Comparison of ENCODE assay signal across 21 cellular contexts in the genomic region with DNA sequence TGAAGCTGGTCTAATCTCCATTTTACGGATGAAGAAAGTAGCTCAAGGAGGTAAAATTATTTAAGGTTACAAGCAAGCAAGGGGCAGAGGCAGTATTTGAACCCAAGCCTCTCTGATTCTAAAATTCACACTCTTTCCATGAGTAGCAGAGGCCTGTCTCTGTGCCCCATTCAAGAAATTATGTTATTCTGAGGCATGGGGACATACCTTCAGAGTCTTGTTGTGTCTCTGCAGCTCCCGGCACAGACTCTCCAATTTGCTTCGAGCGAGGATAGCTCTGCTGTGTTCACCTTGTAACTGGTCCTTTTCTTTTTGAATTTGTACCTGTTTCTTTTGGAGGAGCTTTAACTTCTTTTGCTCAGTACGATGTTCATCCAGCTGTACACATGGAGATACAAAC. TPM values are rescaled to one million over a fixed set of nuclear protein-coding genes. Genes with fewer than 3 reads are reported as not detected.
"Had no signal": no experiment of that assay in that cellular context is flagged by ENCODE, and none has a peak within 500 bp of the region (broad histone marks: within the 10 kb centered on the region; RNA-seq: fewer than 3 reads in every experiment).

No MANE protein-coding gene starts in this region.

- ATAC-seq: activated T-helper 17 cell treated with anti-CD3 and anti-CD28 coated beads, Interleukin-2, amount 50 U/mL, for 72 hours had no signal

- FAIRE-seq: endothelial cell of umbilical vein had no signal

- H3K27ac Mint-ChIP-seq: activated T-helper 17 cell treated with anti-CD3 and anti-CD28 coated beads, Interleukin-2, amount 50 U/mL, for 72 hours; nephron; stimulated activated naive CD8-positive, alpha-beta T cell treated with anti-CD3 and anti-CD28 coated beads, Interleukin-15, Interleukin-2, amounts not matched to agents 100 ng/mL and 50 ng/mL, for 24 hours; T-helper 2 cell treated with Interferon-gamma antibody and Interleukin-4, amounts not matched to agents 5 μg/mL and 100 μg/mL, for 36 hours had no signal

- H3K4me1 ChIP-seq: esophagus squamous epithelium, suprapubic skin had no signal

- H3K4me3 Mint-ChIP-seq: activated T-helper 17 cell treated with anti-CD3 and anti-CD28 coated beads, Interleukin-2, amount 50 U/mL, for 72 hours; nephron; stimulated activated naive CD8-positive, alpha-beta T cell treated with anti-CD3 and anti-CD28 coated beads, Interleukin-15, Interleukin-2, amounts not matched to agents 100 ng/mL and 50 ng/mL, for 24 hours; T-helper 2 cell treated with Interferon-gamma antibody and Interleukin-4, amounts not matched to agents 5 μg/mL and 100 μg/mL, for 36 hours had no signal

- H3K9me3 ChIP-seq: esophagus squamous epithelium, right atrium auricular region, suprapubic skin had no signal

- DNase-seq: activated CD4-positive, alpha-beta T cell treated with anti-CD3 and anti-CD28 coated beads, Interleukin-2, amount 50 U/mL, for 4 hours; activated naive CD4-positive, alpha-beta T cell treated with Interleukin-2 at 50 U/mL for 16 hours; activated T-cell treated with anti-CD3 and anti-CD28 coated beads for 4 hours; anterior cingulate cortex; cerebellar nuclear complex; effector CD8-positive, alpha-beta T cell; esophagus squamous epithelium; glutamatergic neuron; nucleus accumbens; stimulated activated CD4-positive, alpha-beta T cell treated with anti-CD3 and anti-CD28 coated beads, Interleukin-4, amount 100 ng/mL, for 4 hours; stimulated activated CD8-positive, alpha-beta memory T cell treated with anti-CD3 and anti-CD28 coated beads, Interleukin-4, amount 100 ng/mL, for 48 hours; trophoblast cell had no signal

- H3K27me3 ChIP-seq: esophagus squamous epithelium, right atrium auricular region, suprapubic skin had no signal

- H3K4me1 Mint-ChIP-seq: activated T-helper 17 cell treated with anti-CD3 and anti-CD28 coated beads, Interleukin-2, amount 50 U/mL, for 72 hours had no signal

- H3K27ac ChIP-seq: esophagus squamous epithelium, right atrium auricular region, suprapubic skin had no signal

- H3K9me3 Mint-ChIP-seq: activated T-helper 17 cell treated with anti-CD3 and anti-CD28 coated beads, Interleukin-2, amount 50 U/mL, for 72 hours; nephron; stimulated activated naive CD8-positive, alpha-beta T cell treated with anti-CD3 and anti-CD28 coated beads, Interleukin-15, Interleukin-2, amounts not matched to agents 100 ng/mL and 50 ng/mL, for 24 hours; T-helper 2 cell treated with Interferon-gamma antibody and Interleukin-4, amounts not matched to agents 5 μg/mL and 100 μg/mL, for 36 hours had no signal

- H3K4me3 ChIP-seq: esophagus squamous epithelium, right atrium auricular region, skin epidermis, suprapubic skin had no signal

- H3K27me3 Mint-ChIP-seq: activated T-helper 17 cell treated with anti-CD3 and anti-CD28 coated beads, Interleukin-2, amount 50 U/mL, for 72 hours; stimulated activated naive CD8-positive, alpha-beta T cell treated with anti-CD3 and anti-CD28 coated beads, Interleukin-15, Interleukin-2, amounts not matched to agents 100 ng/mL and 50 ng/mL, for 24 hours had no signal

- H3K36me3 ChIP-seq: esophagus squamous epithelium, suprapubic skin had no signal

RNA-seq across cellular contexts. Expression of a gene that starts 21.5 kb away (rescaled TPM):
- total RNA-seq: kidney epithelial cell had no signal
